In the genomic region with DNA sequence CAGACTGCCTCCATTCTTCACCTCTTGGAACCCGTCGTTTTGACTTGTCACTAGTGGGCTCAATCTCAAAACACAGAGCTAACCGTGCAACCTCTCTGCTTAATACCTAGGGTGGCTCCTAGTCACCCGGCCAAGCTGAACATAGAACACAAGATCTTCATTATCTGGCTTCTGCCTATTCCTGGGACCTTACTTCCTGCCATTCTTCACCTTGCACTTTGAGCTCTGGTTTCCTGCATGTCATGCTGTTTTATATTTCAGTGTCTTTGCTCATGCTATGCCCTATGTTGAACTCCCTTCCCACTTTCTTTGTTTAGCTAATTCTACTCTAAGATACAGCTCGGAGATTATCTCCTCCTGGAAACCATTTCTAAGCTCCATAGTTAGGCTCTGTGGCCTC, we compare ENCODE assay signal across 28 cellular contexts. TPM values are rescaled to one million over a fixed set of nuclear protein-coding genes. Genes with fewer than 3 reads are reported as not detected.
DNase-seq lines count a peak whose midpoint lies in the region; ATAC-seq and TF ChIP-seq lines count a peak whose summit lies in the region.
"Had no signal": no experiment of that assay in that cellular context is flagged by ENCODE, and none has a peak within 500 bp of the region (broad histone marks: within the 10 kb centered on the region; RNA-seq: fewer than 3 reads in every experiment).

No MANE protein-coding gene starts in this region.

- no peak for TF ChIP-seq CTCF in MCF 10A (IDR thresholded peaks at IDR 0.05; ENCODE audit: unreplicated experiment)
- TF ChIP-seq CTCF in breast epithelium (IDR thresholded peaks at IDR 0.05) = no peak
- TF ChIP-seq CTCF in nephron progenitor cell (IDR thresholded peaks at IDR 0.05) = no peak
- TF ChIP-seq CTCF in uterus (IDR thresholded peaks at IDR 0.05) = no peak

- H3K27ac Mint-ChIP-seq in MCF 10A (ENCODE audit: low read depth, unreplicated experiment) = peak overlapping the region; percentile 75
- peak overlapping the region; percentile 64 for H3K27ac Mint-ChIP-seq in nephron progenitor cell
- H3K27ac Mint-ChIP-seq: activated CD8-positive, alpha-beta memory T cell treated with anti-CD3 and anti-CD28 coated beads, Interleukin-2, amount 10 ng/mL, durations not matched to agents 7 days and 5 days; natural killer cell treated with Interleukin-12 subunit alpha and Interleukin-12 subunit beta and Interleukin-15 and Interleukin-18, amount 100 ng/mL, for 72 hours had no signal

- H3K4me3 ChIP-seq in breast epithelium = no peak overlapping the region
- no peak overlapping the region for H3K4me3 ChIP-seq in esophagus (ENCODE audit: low read depth in 1 of 2, low read length in 2 of 2)
- H3K4me3 ChIP-seq in uterus = no peak overlapping the region
- H3K4me3 ChIP-seq: cardiac muscle cell, HAP-1, heart right ventricle had no signal

- H3K36me3 ChIP-seq in breast epithelium (no peaks in the 10 kb centered on the region), esophagus (ENCODE audit: control insufficient read depth in 2 of 2, insufficient read depth in 2 of 2, low read length in 1 of 2) (peaks cover 0 to 6% of the 10 kb centered on the region in 2 donors), uterus (no peaks in the 10 kb centered on the region)
- H3K36me3 ChIP-seq: cardiac muscle cell, HAP-1, heart right ventricle had no signal

- TF ChIP-seq POLR2A in breast epithelium (IDR thresholded peaks at IDR 0.05) (no peak), uterus (IDR thresholded peaks at IDR 0.05) (no peak)

- H3K27me3 ChIP-seq in breast epithelium (no peaks in the 10 kb centered on the region), esophagus (ENCODE audit: control insufficient read depth in 1 of 2, insufficient read depth in 2 of 2, low read length in 2 of 2) (no peaks in the 10 kb centered on the region), uterus (no peaks in the 10 kb centered on the region)
- H3K27me3 ChIP-seq: cardiac muscle cell, heart right ventricle had no signal

- intact Hi-C loops in MCF 10A (cut with micrococcal nuclease) (no loop called here), breast epithelium (cut with DNase I; ENCODE audit: low total_unique reads) (no loop called here), uterus (cut with DNase I; ENCODE audit: low total_unique reads) (no loop called here)

- H3K4me3 Mint-ChIP-seq in MCF 10A (ENCODE audit: unreplicated experiment) (no peak overlapping the region), nephron progenitor cell (no peak overlapping the region)
- H3K4me3 Mint-ChIP-seq: activated CD8-positive, alpha-beta memory T cell treated with anti-CD3 and anti-CD28 coated beads, Interleukin-2, amount 10 ng/mL, durations not matched to agents 7 days and 5 days; natural killer cell treated with Interleukin-12 subunit alpha and Interleukin-12 subunit beta and Interleukin-15 and Interleukin-18, amount 100 ng/mL, for 72 hours; WTC11 had no signal

- H3K36me3 Mint-ChIP-seq in MCF 10A (ENCODE audit: insufficient read depth, unreplicated experiment) (peaks cover 40% of the 10 kb centered on the region), nephron progenitor cell (ENCODE audit: low read depth) (no peaks in the 10 kb centered on the region)
- H3K36me3 Mint-ChIP-seq: natural killer cell treated with Interleukin-12 subunit alpha and Interleukin-12 subunit beta and Interleukin-15 and Interleukin-18, amount 100 ng/mL, for 72 hours; WTC11 had no signal

- no peaks in the 10 kb centered on the region for H3K4me1 ChIP-seq in breast epithelium
- H3K4me1 ChIP-seq in esophagus (ENCODE audit: control insufficient read depth in 2 of 2, insufficient read depth in 2 of 2, low read length in 1 of 2) = peaks cover 0 to 4% of the 10 kb centered on the region in 2 donors
- no peaks in the 10 kb centered on the region for H3K4me1 ChIP-seq in uterus

- peaks cover 56% of the 10 kb centered on the region for H3K4me1 Mint-ChIP-seq in MCF 10A (ENCODE audit: insufficient read depth, unreplicated experiment)
- H3K4me1 Mint-ChIP-seq in nephron progenitor cell = peaks cover 14% of the 10 kb centered on the region

- no TSS peak for BruUV-seq in MCF 10A (replicated peaks; lab: Mats Ljungman, UMichigan)

- DNase-seq in MCF 10A (ENCODE audit: unreplicated experiment) (no peak), breast epithelium (ENCODE audit: low spot score in 2 of 2) (no peak), nephron progenitor cell (no peak), uterus (no peak), NCI-H226 (no peak)
- DNase-seq: activated CD4-positive, alpha-beta T cell treated with anti-CD3 and anti-CD28 coated beads, Interleukin-2, amount 50 U/mL, for 1 hour; activated CD8-positive, alpha-beta memory T cell treated with anti-CD3 and anti-CD28 coated beads, Interleukin-2, amount 10 ng/mL, durations not matched to agents 7 days and 5 days; activated naive CD4-positive, alpha-beta T cell treated with anti-CD3 and anti-CD28 coated beads, Interleukin-2, amount 50 U/mL, for 16 hours; amygdala; cortex of kidney; DMS53; heart right ventricle; NCI-H1092 treated with DMSO at 0.1 percent for 48 hours; NCI-H2029; NCI-H774; T-helper 9 cell had no signal

- CTCF ChIA-PET in MCF 10A (lab: Yijun Ruan, JAX) = interaction anchor here (0.6 to 8.9 kb wide), 3 partner anchors 12 to 1474 kb away, joined by 3 to 105 read pairs (median 3); no protein-coding TSS in a partner anchor

- 49 to 59% methylated on average over 5 of the region's 5 CpGs for WGBS in esophagus, 2 donors

- H3K27ac ChIP-seq in breast epithelium = peak overlapping the region in 1 of 2 donors; percentile 22
- H3K27ac ChIP-seq in esophagus (ENCODE audit: low read depth in 2 of 2, low read length in 1 of 2) = peak overlapping the region; percentile 80 to 87
- H3K27ac ChIP-seq in uterus = peak overlapping the region; percentile 34 to 49
- H3K27ac ChIP-seq: cardiac muscle cell, heart right ventricle had no signal

- H3K27me3 Mint-ChIP-seq in MCF 10A (ENCODE audit: insufficient read depth, unreplicated experiment) = no peaks in the 10 kb centered on the region
- peaks cover 2% of the 10 kb centered on the region for H3K27me3 Mint-ChIP-seq in nephron progenitor cell (ENCODE audit: low read depth, poor library complexity)
- H3K27me3 Mint-ChIP-seq: activated CD8-positive, alpha-beta memory T cell treated with anti-CD3 and anti-CD28 coated beads, Interleukin-2, amount 10 ng/mL, durations not matched to agents 7 days and 5 days had no signal

- H3K9me3 Mint-ChIP-seq in MCF 10A (ENCODE audit: unreplicated experiment) = no peaks in the 10 kb centered on the region
- no peaks in the 10 kb centered on the region for H3K9me3 Mint-ChIP-seq in nephron progenitor cell
- H3K9me3 Mint-ChIP-seq: natural killer cell treated with Interleukin-12 subunit alpha and Interleukin-12 subunit beta and Interleukin-15 and Interleukin-18, amount 100 ng/mL, for 72 hours; WTC11 had no signal

- no peak for ATAC-seq in GM21381 (IDR thresholded peaks at IDR 0.05; ENCODE audit: unreplicated experiment)
- no peak for ATAC-seq in GM19455 (IDR thresholded peaks at IDR 0.05; ENCODE audit: unreplicated experiment)
- ATAC-seq: activated CD8-positive, alpha-beta memory T cell treated with anti-CD3 and anti-CD28 coated beads, Interleukin-2, amount 10 ng/mL, durations not matched to agents 7 days and 5 days; heart right ventricle; left lobe of liver; natural killer cell treated with Interleukin-12 subunit alpha and Interleukin-12 subunit beta and Interleukin-15 and Interleukin-18, amount 100 ng/mL, for 72 hours; Right ventricle myocardium inferior; WTC11 had no signal

- POLR2A ChIA-PET in MCF 10A (lab: Yijun Ruan, JAX) = interaction anchor here (0.7 to 10.1 kb wide), 5 partner anchors 8 to 60 kb away, joined by 3 to 120 read pairs (median 5); a partner anchor contains a TSS

- H3K9me3 ChIP-seq in breast epithelium = no peaks in the 10 kb centered on the region
- peaks cover 0 to 3% of the 10 kb centered on the region in 2 donors for H3K9me3 ChIP-seq in esophagus (ENCODE audit: control insufficient read depth in 2 of 2, insufficient read depth in 1 of 2, low read depth in 1 of 2, low read length in 1 of 2)
- H3K9me3 ChIP-seq in uterus = no peaks in the 10 kb centered on the region
- H3K9me3 ChIP-seq: HAP-1, heart right ventricle had no signal

RNA-seq across cellular contexts. Expression of a gene that starts 12.9 kb away (rescaled TPM):
- total RNA-seq in MCF 10A (2022) = 61.2 and 88.7 TPM in 2 replicates
- total RNA-seq in breast epithelium = 10 to 100 TPM; 11.5 to 25.9 (median 18.1) TPM
- polyA plus RNA-seq in esophagus = 10 to 100 TPM; 30.3 to 40.8 TPM
- 10 to 100 TPM in 3 of 4 donors, 1 to 10 TPM in 1; 8.5 to 61.3 (median 16.8) TPM for total RNA-seq in uterus

RNA-seq across cellular contexts. Expression of a gene that starts 32.8 kb away (rescaled TPM):
- total RNA-seq in MCF 10A (2022) = 6.1 and 7.2 TPM in 2 replicates
- total RNA-seq in breast epithelium = 1 to 10 TPM; 2.3 to 4.1 (median 2.9) TPM
- polyA plus RNA-seq in esophagus = 1 to 10 TPM in 1 of 2 donors, under 1 TPM in 1; 0.98 to 3.3 TPM
- 10 to 100 TPM in 1 of 4 donors, under 1 TPM in 2, not detected in 1; 0.29 to 23.3 (median 0.98) TPM for total RNA-seq in uterus
- total RNA-seq: A172; activated CD8-positive, alpha-beta memory T cell treated with anti-CD3 and anti-CD28 coated beads, Interleukin-2, amount 10 ng/mL, durations not matched to agents 7 days and 5 days; cardiac muscle cell; heart right ventricle; left lobe of liver; natural killer cell treated with Interleukin-12 subunit alpha and Interleukin-12 subunit beta and Interleukin-15 and Interleukin-18, amount 100 ng/mL, for 72 hours; OCI-LY7; Right ventricle myocardium inferior; ureter; WTC11 had no signal
- polyA plus RNA-seq: cardiac muscle cell had no signal
